In genomic region chr3:134229038-134229437, GRCh38 we compare ENCODE assay signal across 1 cellular context.
A peak's percentile ranks its signal among the peaks of the same experiment; 100 is the strongest.
TF ChIP-seq lines count a peak whose summit lies in the region.

No MANE protein-coding gene starts in this region.

TF ChIP-seq in H1, 55 proteins besides CTCF, POLR2A, EP300 and RAD21:
- no peak for TF ChIP-seq TCF12 (IDR thresholded peaks at IDR 0.05; ENCODE audit: low read depth, low read length)
- no peak for TF ChIP-seq ZNF274 (IDR thresholded peaks at IDR 0.05; ENCODE audit: borderline replicate concordance, extremely low read depth, low read length)
- no peak for TF ChIP-seq RBBP5 (IDR thresholded peaks at IDR 0.05; ENCODE audit: borderline replicate concordance, low read depth, low read length)
- no peak for TF ChIP-seq SIX5 (IDR thresholded peaks at IDR 0.05; ENCODE audit: low read depth, low read length)
- TF ChIP-seq ASH2L (IDR thresholded peaks at IDR 0.05; ENCODE audit: low read length): peak; percentile 54
- no peak for TF ChIP-seq TBP (IDR thresholded peaks at IDR 0.05; ENCODE audit: low read depth, low read length)
- no peak for TF ChIP-seq CBX5 (IDR thresholded peaks at IDR 0.05; ENCODE audit: low read depth, low read length)
- TF ChIP-seq YY1 (IDR thresholded peaks at IDR 0.05; ENCODE audit: low read depth, low read length): peak; percentile 57; the same call in 1 of the 2 replicates
- no peak for TF ChIP-seq BACH1 (IDR thresholded peaks at IDR 0.05; ENCODE audit: low read length)
- TF ChIP-seq SP1 (IDR thresholded peaks at IDR 0.05; ENCODE audit: low read depth, low read length): 0 out of 2 replicates have a peak, but pooled peaks have one; percentile 13
- peak; percentile 92 for TF ChIP-seq CTBP2 (IDR thresholded peaks at IDR 0.05; ENCODE audit: borderline replicate concordance, insufficient read depth, insufficient read length, low read length)
- TF ChIP-seq MAFK (IDR thresholded peaks at IDR 0.05; ENCODE audit: low read depth, low read length): no peak
- TF ChIP-seq BCL11A (IDR thresholded peaks at IDR 0.05; ENCODE audit: low read depth in 2 of 2, low read length in 2 of 2): no peak
- TF ChIP-seq EGR1 (IDR thresholded peaks at IDR 0.05; ENCODE audit: borderline replicate concordance, low read depth, low read length): peak; percentile 96
- no peak for TF ChIP-seq JUN (IDR thresholded peaks at IDR 0.05; ENCODE audit: low read depth, low read length)
- no peak for TF ChIP-seq KDM4A (IDR thresholded peaks at IDR 0.05; ENCODE audit: low read depth, low read length, severe bottlenecking)
- TF ChIP-seq, protein P1, sequence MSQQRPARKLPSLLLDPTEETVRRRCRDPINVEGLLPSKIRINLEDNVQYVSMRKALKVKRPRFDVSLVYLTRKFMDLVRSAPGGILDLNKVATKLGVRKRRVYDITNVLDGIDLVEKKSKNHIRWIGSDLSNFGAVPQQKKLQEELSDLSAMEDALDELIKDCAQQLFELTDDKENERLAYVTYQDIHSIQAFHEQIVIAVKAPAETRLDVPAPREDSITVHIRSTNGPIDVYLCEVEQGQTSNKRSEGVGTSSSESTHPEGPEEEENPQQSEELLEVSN (IDR thresholded peaks at IDR 0.05): no peak
